ENCODE assay signal across 1 cellular context in the genomic region with DNA sequence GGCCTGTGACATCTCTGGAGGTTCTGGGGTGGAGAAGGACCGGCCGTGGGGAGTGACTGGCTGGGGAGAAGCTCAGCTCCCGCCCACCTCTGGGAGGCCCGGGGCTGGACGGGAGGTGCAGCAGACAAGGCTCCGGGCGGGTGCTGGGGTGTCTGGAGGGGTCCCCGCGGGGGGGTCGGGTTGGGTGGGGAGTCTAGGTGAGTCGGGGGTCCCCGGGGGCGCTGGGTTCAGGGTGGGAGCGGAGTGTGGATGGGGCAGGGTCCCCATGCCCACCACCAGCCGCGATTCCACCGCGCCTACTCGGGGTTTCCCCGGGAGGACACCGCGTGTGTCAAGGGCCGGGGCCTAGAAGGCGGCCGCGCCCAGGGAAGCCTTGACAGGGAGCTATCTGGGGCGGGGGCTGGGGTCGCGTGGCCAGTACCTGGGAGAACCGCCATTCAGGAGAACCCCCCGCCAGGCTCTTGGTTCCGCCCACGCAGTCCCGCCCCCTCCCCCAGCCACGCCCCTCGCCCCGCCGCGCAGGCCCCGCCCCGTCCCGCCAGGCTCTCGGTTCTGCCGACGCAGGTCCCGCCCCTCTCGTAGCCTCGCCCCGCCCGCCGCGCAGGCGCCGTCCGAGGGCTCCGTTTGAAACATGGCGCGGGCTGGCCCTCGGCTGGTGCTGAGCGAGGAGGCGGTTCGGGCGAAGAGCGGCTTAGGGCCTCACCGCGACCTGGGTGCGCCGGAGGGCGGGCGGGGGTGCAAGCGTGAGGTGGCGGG.
TF ChIP-seq lines count a peak whose summit lies in the region.

A gene with protein sequence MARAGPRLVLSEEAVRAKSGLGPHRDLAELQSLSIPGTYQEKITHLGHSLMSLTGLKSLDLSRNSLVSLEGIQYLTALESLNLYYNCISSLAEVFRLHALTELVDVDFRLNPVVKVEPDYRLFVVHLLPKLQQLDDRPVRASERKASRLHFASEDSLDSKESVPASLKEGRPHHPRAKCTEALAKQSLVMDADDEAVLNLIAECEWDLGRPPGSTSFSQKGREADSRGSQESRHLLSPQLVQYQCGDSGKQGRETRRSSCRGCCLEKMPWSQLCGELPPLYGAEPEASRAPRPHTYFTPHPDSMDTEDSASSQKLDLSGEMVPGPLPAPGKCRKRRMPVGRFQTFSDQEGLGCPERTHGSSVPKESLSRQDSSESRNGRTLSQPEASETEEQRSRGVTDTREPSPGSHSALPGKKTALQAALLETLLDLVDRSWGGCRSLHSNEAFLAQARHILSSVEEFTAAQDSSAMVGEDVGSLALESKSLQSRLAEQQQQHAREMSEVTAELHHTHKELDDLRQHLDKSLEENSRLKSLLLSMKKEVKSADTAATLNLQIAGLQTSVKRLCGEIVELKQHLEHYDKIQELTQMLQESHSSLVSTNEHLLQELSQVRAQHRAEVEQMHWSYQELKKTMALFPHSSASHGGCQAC (plus strand): TSS at position 610 of the 756 bp plus-strand sequence. CDS start 22 bp downstream, at position 632.

TF ChIP-seq in K562, 482 proteins besides CTCF, POLR2A, EP300 and RAD21 (continued from another document and continues in another):
- TF ChIP-seq NR2C2 (CRISPR knock-in tag; IDR thresholded peaks at IDR 0.05) (0 out of 2 replicates have a peak, but pooled peaks have one; percentile 7), NR2C2 (tag; IDR thresholded peaks at IDR 0.05) (no peak), RUNX1 (IDR thresholded peaks at IDR 0.05; ENCODE audit: low read depth) (no peak), TARDBP (IDR thresholded peaks at IDR 0.05) (no peak), CHCHD3 (CRISPR knock-in tag; IDR thresholded peaks at IDR 0.05) (no peak), CCNT2 (IDR thresholded peaks at IDR 0.05; ENCODE audit: borderline replicate concordance, extremely low read depth, insufficient read length, low read depth, low read length) (peak; percentile 34), GATAD2B (IDR thresholded peaks at IDR 0.05; ENCODE audit: borderline replicate concordance) (0 out of 2 replicates have a peak, but pooled peaks have one; percentile 16), MCM3 (IDR thresholded peaks at IDR 0.05) (no peak), HEY1 (CRISPR knock-in tag; IDR thresholded peaks at IDR 0.05; ENCODE audit: borderline replicate concordance) (no peak), CBX1 (IDR thresholded peaks at IDR 0.05; ENCODE audit: low read depth) (peak; percentile 72; the same call in 1 of the 2 replicates), GABPB1 (CRISPR knock-in tag; IDR thresholded peaks at IDR 0.05) (no peak), ZFP36 (IDR thresholded peaks at IDR 0.05; ENCODE audit: low read depth, low read length, partially characterized antibody) (no peak), ZFPM2 (CRISPR knock-in tag; IDR thresholded peaks at IDR 0.05) (no peak), NFIC (IDR thresholded peaks at IDR 0.05) (peak; percentile 23; the same call in 1 of the 2 replicates), POLR2AphosphoS5 (IDR thresholded peaks at IDR 0.05; ENCODE audit: control insufficient read depth, insufficient read depth, low read depth, low read length) (peak; percentile 63; the same call in 1 of the 2 replicates), ZNF780A (CRISPR knock-in tag; IDR thresholded peaks at IDR 0.05) (no peak), EGR1 (conservative IDR thresholded peaks at IDR 0.05) (peak; percentile 95), C11orf30 (IDR thresholded peaks at IDR 0.05; ENCODE audit: low read depth) (no peak), NFXL1 (CRISPR knock-in tag; IDR thresholded peaks at IDR 0.05) (no peak), CXXC5 (CRISPR knock-in tag; IDR thresholded peaks at IDR 0.05) (0 out of 2 replicates have a peak, but pooled peaks have one; percentile 6), ZSCAN29 (IDR thresholded peaks at IDR 0.05) (no peak), TAF9B (IDR thresholded peaks at IDR 0.05; ENCODE audit: partially characterized antibody) (no peak), TAF1 (IDR thresholded peaks at IDR 0.05; ENCODE audit: control insufficient read depth, extremely low read depth, insufficient read depth, low read length, severe bottlenecking) (peak; percentile 94), ATF7 (IDR thresholded peaks at IDR 0.05) (peak; percentile 85), SAFB (IDR thresholded peaks at IDR 0.05; ENCODE audit: borderline replicate concordance, low read depth, low read length) (no peak)
- TF ChIP-seq, protein P1, sequence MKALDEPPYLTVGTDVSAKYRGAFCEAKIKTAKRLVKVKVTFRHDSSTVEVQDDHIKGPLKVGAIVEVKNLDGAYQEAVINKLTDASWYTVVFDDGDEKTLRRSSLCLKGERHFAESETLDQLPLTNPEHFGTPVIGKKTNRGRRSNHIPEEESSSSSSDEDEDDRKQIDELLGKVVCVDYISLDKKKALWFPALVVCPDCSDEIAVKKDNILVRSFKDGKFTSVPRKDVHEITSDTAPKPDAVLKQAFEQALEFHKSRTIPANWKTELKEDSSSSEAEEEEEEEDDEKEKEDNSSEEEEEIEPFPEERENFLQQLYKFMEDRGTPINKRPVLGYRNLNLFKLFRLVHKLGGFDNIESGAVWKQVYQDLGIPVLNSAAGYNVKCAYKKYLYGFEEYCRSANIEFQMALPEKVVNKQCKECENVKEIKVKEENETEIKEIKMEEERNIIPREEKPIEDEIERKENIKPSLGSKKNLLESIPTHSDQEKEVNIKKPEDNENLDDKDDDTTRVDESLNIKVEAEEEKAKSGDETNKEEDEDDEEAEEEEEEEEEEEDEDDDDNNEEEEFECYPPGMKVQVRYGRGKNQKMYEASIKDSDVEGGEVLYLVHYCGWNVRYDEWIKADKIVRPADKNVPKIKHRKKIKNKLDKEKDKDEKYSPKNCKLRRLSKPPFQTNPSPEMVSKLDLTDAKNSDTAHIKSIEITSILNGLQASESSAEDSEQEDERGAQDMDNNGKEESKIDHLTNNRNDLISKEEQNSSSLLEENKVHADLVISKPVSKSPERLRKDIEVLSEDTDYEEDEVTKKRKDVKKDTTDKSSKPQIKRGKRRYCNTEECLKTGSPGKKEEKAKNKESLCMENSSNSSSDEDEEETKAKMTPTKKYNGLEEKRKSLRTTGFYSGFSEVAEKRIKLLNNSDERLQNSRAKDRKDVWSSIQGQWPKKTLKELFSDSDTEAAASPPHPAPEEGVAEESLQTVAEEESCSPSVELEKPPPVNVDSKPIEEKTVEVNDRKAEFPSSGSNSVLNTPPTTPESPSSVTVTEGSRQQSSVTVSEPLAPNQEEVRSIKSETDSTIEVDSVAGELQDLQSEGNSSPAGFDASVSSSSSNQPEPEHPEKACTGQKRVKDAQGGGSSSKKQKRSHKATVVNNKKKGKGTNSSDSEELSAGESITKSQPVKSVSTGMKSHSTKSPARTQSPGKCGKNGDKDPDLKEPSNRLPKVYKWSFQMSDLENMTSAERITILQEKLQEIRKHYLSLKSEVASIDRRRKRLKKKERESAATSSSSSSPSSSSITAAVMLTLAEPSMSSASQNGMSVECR (CRISPR knock-in tag; IDR thresholded peaks at IDR 0.05): peak; percentile 59; the same call in 1 of the 2 replicates
- TF ChIP-seq, protein P2, sequence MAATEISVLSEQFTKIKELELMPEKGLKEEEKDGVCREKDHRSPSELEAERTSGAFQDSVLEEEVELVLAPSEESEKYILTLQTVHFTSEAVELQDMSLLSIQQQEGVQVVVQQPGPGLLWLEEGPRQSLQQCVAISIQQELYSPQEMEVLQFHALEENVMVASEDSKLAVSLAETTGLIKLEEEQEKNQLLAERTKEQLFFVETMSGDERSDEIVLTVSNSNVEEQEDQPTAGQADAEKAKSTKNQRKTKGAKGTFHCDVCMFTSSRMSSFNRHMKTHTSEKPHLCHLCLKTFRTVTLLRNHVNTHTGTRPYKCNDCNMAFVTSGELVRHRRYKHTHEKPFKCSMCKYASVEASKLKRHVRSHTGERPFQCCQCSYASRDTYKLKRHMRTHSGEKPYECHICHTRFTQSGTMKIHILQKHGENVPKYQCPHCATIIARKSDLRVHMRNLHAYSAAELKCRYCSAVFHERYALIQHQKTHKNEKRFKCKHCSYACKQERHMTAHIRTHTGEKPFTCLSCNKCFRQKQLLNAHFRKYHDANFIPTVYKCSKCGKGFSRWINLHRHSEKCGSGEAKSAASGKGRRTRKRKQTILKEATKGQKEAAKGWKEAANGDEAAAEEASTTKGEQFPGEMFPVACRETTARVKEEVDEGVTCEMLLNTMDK (IDR thresholded peaks at IDR 0.05; ENCODE audit: borderline replicate concordance, insufficient read depth, low read depth, low read length, poor library complexity, severe bottlenecking): no peak
- TF ChIP-seq, protein P3, sequence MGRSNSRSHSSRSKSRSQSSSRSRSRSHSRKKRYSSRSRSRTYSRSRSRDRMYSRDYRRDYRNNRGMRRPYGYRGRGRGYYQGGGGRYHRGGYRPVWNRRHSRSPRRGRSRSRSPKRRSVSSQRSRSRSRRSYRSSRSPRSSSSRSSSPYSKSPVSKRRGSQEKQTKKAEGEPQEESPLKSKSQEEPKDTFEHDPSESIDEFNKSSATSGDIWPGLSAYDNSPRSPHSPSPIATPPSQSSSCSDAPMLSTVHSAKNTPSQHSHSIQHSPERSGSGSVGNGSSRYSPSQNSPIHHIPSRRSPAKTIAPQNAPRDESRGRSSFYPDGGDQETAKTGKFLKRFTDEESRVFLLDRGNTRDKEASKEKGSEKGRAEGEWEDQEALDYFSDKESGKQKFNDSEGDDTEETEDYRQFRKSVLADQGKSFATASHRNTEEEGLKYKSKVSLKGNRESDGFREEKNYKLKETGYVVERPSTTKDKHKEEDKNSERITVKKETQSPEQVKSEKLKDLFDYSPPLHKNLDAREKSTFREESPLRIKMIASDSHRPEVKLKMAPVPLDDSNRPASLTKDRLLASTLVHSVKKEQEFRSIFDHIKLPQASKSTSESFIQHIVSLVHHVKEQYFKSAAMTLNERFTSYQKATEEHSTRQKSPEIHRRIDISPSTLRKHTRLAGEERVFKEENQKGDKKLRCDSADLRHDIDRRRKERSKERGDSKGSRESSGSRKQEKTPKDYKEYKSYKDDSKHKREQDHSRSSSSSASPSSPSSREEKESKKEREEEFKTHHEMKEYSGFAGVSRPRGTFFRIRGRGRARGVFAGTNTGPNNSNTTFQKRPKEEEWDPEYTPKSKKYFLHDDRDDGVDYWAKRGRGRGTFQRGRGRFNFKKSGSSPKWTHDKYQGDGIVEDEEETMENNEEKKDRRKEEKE (IDR thresholded peaks at IDR 0.05; ENCODE audit: borderline replicate concordance in 1 of 2, control insufficient read depth in 1 of 2, low read depth in 2 of 2, low read length in 1 of 2): no peak
- TF ChIP-seq, protein P4, sequence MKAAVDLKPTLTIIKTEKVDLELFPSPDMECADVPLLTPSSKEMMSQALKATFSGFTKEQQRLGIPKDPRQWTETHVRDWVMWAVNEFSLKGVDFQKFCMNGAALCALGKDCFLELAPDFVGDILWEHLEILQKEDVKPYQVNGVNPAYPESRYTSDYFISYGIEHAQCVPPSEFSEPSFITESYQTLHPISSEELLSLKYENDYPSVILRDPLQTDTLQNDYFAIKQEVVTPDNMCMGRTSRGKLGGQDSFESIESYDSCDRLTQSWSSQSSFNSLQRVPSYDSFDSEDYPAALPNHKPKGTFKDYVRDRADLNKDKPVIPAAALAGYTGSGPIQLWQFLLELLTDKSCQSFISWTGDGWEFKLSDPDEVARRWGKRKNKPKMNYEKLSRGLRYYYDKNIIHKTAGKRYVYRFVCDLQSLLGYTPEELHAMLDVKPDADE (conservative IDR thresholded peaks at IDR 0.05; ENCODE audit: control insufficient read depth, low read depth, low read length): peak; percentile 27; the same call in 1 of the 2 replicates
- TF ChIP-seq, protein P5, sequence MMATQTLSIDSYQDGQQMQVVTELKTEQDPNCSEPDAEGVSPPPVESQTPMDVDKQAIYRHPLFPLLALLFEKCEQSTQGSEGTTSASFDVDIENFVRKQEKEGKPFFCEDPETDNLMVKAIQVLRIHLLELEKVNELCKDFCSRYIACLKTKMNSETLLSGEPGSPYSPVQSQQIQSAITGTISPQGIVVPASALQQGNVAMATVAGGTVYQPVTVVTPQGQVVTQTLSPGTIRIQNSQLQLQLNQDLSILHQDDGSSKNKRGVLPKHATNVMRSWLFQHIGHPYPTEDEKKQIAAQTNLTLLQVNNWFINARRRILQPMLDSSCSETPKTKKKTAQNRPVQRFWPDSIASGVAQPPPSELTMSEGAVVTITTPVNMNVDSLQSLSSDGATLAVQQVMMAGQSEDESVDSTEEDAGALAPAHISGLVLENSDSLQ (IDR thresholded peaks at IDR 0.05): peak; percentile 37; the same call in 1 of the 2 replicates
- TF ChIP-seq, protein P6, sequence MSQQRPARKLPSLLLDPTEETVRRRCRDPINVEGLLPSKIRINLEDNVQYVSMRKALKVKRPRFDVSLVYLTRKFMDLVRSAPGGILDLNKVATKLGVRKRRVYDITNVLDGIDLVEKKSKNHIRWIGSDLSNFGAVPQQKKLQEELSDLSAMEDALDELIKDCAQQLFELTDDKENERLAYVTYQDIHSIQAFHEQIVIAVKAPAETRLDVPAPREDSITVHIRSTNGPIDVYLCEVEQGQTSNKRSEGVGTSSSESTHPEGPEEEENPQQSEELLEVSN (IDR thresholded peaks at IDR 0.05; ENCODE audit: borderline replicate concordance in 1 of 2, extremely low read depth in 1 of 2, insufficient read depth in 1 of 2, insufficient read length in 1 of 2, low read depth in 1 of 2, low read length in 1 of 2, poor library complexity in 1 of 2, severe bottlenecking in 1 of 2): peak; percentile 9 to 30
- TF ChIP-seq, protein P7, sequence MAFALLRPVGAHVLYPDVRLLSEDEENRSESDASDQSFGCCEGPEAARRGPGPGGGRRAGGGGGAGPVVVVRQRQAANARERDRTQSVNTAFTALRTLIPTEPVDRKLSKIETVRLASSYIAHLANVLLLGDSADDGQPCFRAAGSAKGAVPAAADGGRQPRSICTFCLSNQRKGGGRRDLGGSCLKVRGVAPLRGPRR (CRISPR knock-in tag; IDR thresholded peaks at IDR 0.05): no peak
